In genomic region chr7:32583791-32584190, GRCh38 we compare ENCODE assay signal across 17 cellular contexts.
DNase-seq lines count a peak whose midpoint lies in the region; ATAC-seq and TF ChIP-seq lines count a peak whose summit lies in the region.
"Had no signal": no experiment of that assay in that cellular context is flagged by ENCODE, and none has a peak within 500 bp of the region (broad histone marks: within the 10 kb centered on the region; RNA-seq: fewer than 3 reads in every experiment).

No MANE protein-coding gene starts in this region.

- ATAC-seq in T-helper 17 cell (no peak), HG03378 (IDR thresholded peaks at IDR 0.05; ENCODE audit: unreplicated experiment) (no peak)
- ATAC-seq: left colon had no signal

- no peaks in the 10 kb centered on the region for H4K20me1 ChIP-seq in GM23248 (ENCODE audit: insufficient read depth)

- intact Hi-C loops in posterior vena cava (cut with DNase I) = loop anchor here in 1 of 2 donors (10.0 kb wide), 1 partner anchor 89 kb away; the partner anchor contains the start of genes AVL9 and LSM5

- 67 to 76% methylated on average over 4 of the region's 4 CpGs for WGBS in GM23248 (ENCODE audit: low coverage in 1 of 2, low lambda C conversion rate in 2 of 2, missing lambda C conversion rate in 2 of 2), 2 experiments

- no peak overlapping the region for H3K27ac ChIP-seq in GM23248
- H3K27ac ChIP-seq: BLaER1 treated with 17β-estradiol and CSF1 and Interleukin-3, amounts not matched to agents 10 nM and 100 nM; sigmoid colon had no signal

- H3K79me2 ChIP-seq in GM23248 (ENCODE audit: insufficient read depth) = no peaks in the 10 kb centered on the region

- H3K9ac ChIP-seq in GM23248 = no peak overlapping the region
- H3K9ac ChIP-seq: BLaER1 treated with 17β-estradiol and CSF1 and Interleukin-3, amounts not matched to agents 10 nM and 100 nM had no signal

- no peak overlapping the region for H2AFZ ChIP-seq in GM23248

- no peaks in the 10 kb centered on the region for H3K27me3 ChIP-seq in GM23248 (replicated peaks; ENCODE audit: insufficient read depth)
- H3K27me3 ChIP-seq: BLaER1 treated with 17β-estradiol and CSF1 and Interleukin-3, amounts not matched to agents 10 nM and 100 nM; sigmoid colon had no signal

- H3K4me1 Mint-ChIP-seq in T-helper 17 cell = peaks cover 4% of the 10 kb centered on the region

- peak overlapping the region; percentile 21 for H3K27ac Mint-ChIP-seq in T-helper 17 cell

- no peaks in the 10 kb centered on the region for H3K36me3 Mint-ChIP-seq in T-helper 17 cell (ENCODE audit: low read depth)

- TF ChIP-seq CTCF in AG09319 (IDR thresholded peaks at IDR 0.05; ENCODE audit: low read depth, low read length) = no peak
- no peak for TF ChIP-seq CTCF in foreskin fibroblast (IDR thresholded peaks at IDR 0.05; ENCODE audit: low read depth, low read length)

- H3F3A ChIP-seq in GM23248 (ENCODE audit: insufficient read depth) = peaks cover 53% of the 10 kb centered on the region

- no peak overlapping the region for H3K4me2 ChIP-seq in GM23248 (ENCODE audit: unreplicated experiment)
- H3K4me2 ChIP-seq: BLaER1 treated with 17β-estradiol and CSF1 and Interleukin-3, amounts not matched to agents 10 nM and 100 nM had no signal

- peak; percentile 63 for DNase-seq in AG09319 (ENCODE audit: extremely low read depth, low read depth)
- DNase-seq in GM23248 = peak; percentile 20
- no peak for DNase-seq in T-helper 17 cell
- DNase-seq in foreskin fibroblast = peak; percentile 94 to 96
- DNase-seq in posterior vena cava (ENCODE audit: low spot score) = no peak
- DNase-seq in stimulated activated CD4-positive, alpha-beta T cell treated with anti-CD3 and anti-CD28 coated beads, Interleukin-4, amount 100 ng/mL, for 1 hour = no peak
- DNase-seq in DMS53 (lab: John Stamatoyannopoulos, UW) = no peak
- DNase-seq: activated CD4-positive, alpha-beta T cell treated with anti-CD3 and anti-CD28 coated beads, Interleukin-2, amount 50 U/mL, for 4 hours; activated T-cell treated with anti-CD3 and anti-CD28 coated beads, Interleukin-2, amount 50 U/mL, for 1 hour; DMS79 treated with DMSO at 0.1 percent for 48 hours; left colon; sigmoid colon; stimulated activated CD4-positive, alpha-beta T cell treated with anti-CD3 and anti-CD28 coated beads, Interleukin-4, amount 100 ng/mL, for 24 hours; stimulated activated CD8-positive, alpha-beta memory T cell treated with anti-CD3 and anti-CD28 coated beads, Interleukin-4, amount 100 ng/mL, for 48 hours had no signal

- peaks cover 39% of the 10 kb centered on the region for H3K4me1 ChIP-seq in GM23248 (ENCODE audit: insufficient read depth)

- no peaks in the 10 kb centered on the region for H3K27me3 Mint-ChIP-seq in T-helper 17 cell
- H3K27me3 Mint-ChIP-seq: activated naive CD4-positive, alpha-beta T cell treated with anti-CD3 and anti-CD28 coated beads, Interleukin-2, amount 50 U/mL, for 24 hours had no signal

- H3K4me3 ChIP-seq in GM23248 (no peak overlapping the region), foreskin fibroblast (ENCODE audit: low read depth in 1 of 2, low read length in 2 of 2) (no peak overlapping the region)
- H3K4me3 ChIP-seq: BLaER1 treated with 17β-estradiol and CSF1 and Interleukin-3, amounts not matched to agents 10 nM and 100 nM; sigmoid colon had no signal

- no peaks in the 10 kb centered on the region for H3K9me2 ChIP-seq in GM23248 (ENCODE audit: insufficient read depth)

- H3K9me3 ChIP-seq in GM23248 (ENCODE audit: low read depth) = no peaks in the 10 kb centered on the region
- no peaks in the 10 kb centered on the region for H3K9me3 ChIP-seq in T-helper 17 cell (ENCODE audit: control insufficient read depth, low read length, poor library complexity, severe bottlenecking)
- H3K9me3 ChIP-seq: BLaER1 treated with 17β-estradiol and CSF1 and Interleukin-3, amounts not matched to agents 10 nM and 100 nM; sigmoid colon had no signal

- in situ Hi-C loops in GM23248 (cut with MboI) = no loop called here

- H3K4me3 Mint-ChIP-seq in T-helper 17 cell = no peak overlapping the region
- H3K4me3 Mint-ChIP-seq: activated naive CD4-positive, alpha-beta T cell treated with anti-CD3 and anti-CD28 coated beads, Interleukin-2, amount 50 U/mL, for 24 hours had no signal

- peaks cover 60% of the 10 kb centered on the region for H3K36me3 ChIP-seq in GM23248 (ENCODE audit: low read depth)

Comparison
In these comparisons a context has a peak if more than half of its experiments do, and no peak if none do; other contexts are left out.
1. DNase-seq: peak in AG09319 (single experiment), GM23248 (single experiment) and foreskin fibroblast (2 of 2); none in T-helper 17 cell (0 of 3), posterior vena cava (single experiment), stimulated activated CD4-positive, alpha-beta T cell treated with anti-CD3 and anti-CD28 coated beads, Interleukin-4, amount 100 ng/mL, for 1 hour (single experiment) and DMS53 (single experiment).